Comparison of ENCODE assay signal across 2 cellular contexts in genomic region chr20:49276895-49277785, GRCh38.
A peak's percentile ranks its signal among the peaks of the same experiment; 100 is the strongest.
TF ChIP-seq lines count a peak whose summit lies in the region.

No MANE protein-coding gene starts in this region.

TF ChIP-seq in SK-N-SH treated with all-trans-retinoic acid at 6 μM for 48 hours, 23 proteins besides CTCF, POLR2A, EP300 and RAD21 (continued from another document):
- no peak for TF ChIP-seq ZFP3 (CRISPR knock-in tag; IDR thresholded peaks at IDR 0.05)
- TF ChIP-seq RARB (CRISPR knock-in tag; IDR thresholded peaks at IDR 0.05) = no peak
- TF ChIP-seq OSR1 (CRISPR knock-in tag; IDR thresholded peaks at IDR 0.05) = no peak
- no peak for TF ChIP-seq BACH2 (CRISPR knock-in tag; IDR thresholded peaks at IDR 0.05; ENCODE audit: borderline replicate concordance)
- TF ChIP-seq, protein P1, sequence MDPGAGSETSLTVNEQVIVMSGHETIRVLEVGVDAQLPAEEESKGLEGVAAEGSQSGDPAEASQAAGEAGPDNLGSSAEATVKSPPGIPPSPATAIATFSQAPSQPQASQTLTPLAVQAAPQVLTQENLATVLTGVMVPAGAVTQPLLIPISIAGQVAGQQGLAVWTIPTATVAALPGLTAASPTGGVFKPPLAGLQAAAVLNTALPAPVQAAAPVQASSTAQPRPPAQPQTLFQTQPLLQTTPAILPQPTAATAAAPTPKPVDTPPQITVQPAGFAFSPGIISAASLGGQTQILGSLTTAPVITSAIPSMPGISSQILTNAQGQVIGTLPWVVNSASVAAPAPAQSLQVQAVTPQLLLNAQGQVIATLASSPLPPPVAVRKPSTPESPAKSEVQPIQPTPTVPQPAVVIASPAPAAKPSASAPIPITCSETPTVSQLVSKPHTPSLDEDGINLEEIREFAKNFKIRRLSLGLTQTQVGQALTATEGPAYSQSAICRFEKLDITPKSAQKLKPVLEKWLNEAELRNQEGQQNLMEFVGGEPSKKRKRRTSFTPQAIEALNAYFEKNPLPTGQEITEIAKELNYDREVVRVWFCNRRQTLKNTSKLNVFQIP (CRISPR knock-in tag; IDR thresholded peaks at IDR 0.05; ENCODE audit: borderline replicate concordance, low read depth) = no peak
- TF ChIP-seq ZNF565 (CRISPR knock-in tag; conservative IDR thresholded peaks at IDR 0.05; ENCODE audit: low read depth) = no peak
- no peak for TF ChIP-seq ZNF8 (CRISPR knock-in tag; IDR thresholded peaks at IDR 0.05)
- no peak for TF ChIP-seq ARNTL (CRISPR knock-in tag; IDR thresholded peaks at IDR 0.05; ENCODE audit: borderline replicate concordance, low read depth)
- no peak for TF ChIP-seq ISL1 (CRISPR knock-in tag; IDR thresholded peaks at IDR 0.05)
- no peak for TF ChIP-seq ZC3H10 (CRISPR knock-in tag; IDR thresholded peaks at IDR 0.05)

TF ChIP-seq in GM12878, 131 proteins besides CTCF, POLR2A, EP300 and RAD21 (continued from another document and continues in another):
- TF ChIP-seq, protein P2, sequence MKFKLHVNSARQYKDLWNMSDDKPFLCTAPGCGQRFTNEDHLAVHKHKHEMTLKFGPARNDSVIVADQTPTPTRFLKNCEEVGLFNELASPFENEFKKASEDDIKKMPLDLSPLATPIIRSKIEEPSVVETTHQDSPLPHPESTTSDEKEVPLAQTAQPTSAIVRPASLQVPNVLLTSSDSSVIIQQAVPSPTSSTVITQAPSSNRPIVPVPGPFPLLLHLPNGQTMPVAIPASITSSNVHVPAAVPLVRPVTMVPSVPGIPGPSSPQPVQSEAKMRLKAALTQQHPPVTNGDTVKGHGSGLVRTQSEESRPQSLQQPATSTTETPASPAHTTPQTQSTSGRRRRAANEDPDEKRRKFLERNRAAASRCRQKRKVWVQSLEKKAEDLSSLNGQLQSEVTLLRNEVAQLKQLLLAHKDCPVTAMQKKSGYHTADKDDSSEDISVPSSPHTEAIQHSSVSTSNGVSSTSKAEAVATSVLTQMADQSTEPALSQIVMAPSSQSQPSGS (IDR thresholded peaks at IDR 0.05; ENCODE audit: low read length) = peak; percentile 25; the same call in 1 of the 2 replicates
- no peak for TF ChIP-seq NR2C2 (IDR thresholded peaks at IDR 0.05; ENCODE audit: borderline replicate concordance, control insufficient read depth, insufficient read length, low read depth)
- no peak for TF ChIP-seq GABPA (IDR thresholded peaks at IDR 0.05; ENCODE audit: low read depth)
- no peak for TF ChIP-seq MEF2A (IDR thresholded peaks at IDR 0.05; ENCODE audit: insufficient read depth, low read depth, low read length)
- no peak for TF ChIP-seq EGR1 (IDR thresholded peaks at IDR 0.05; ENCODE audit: borderline replicate concordance in 1 of 2, low read depth in 2 of 2, low read length in 2 of 2)
- 0 out of 2 replicates have a peak, but pooled peaks have one; percentile 44 for TF ChIP-seq ZBED1 (IDR thresholded peaks at IDR 0.05; ENCODE audit: borderline replicate concordance)
- peak; percentile 63 for TF ChIP-seq RUNX3 (IDR thresholded peaks at IDR 0.05; ENCODE audit: low read length)
- TF ChIP-seq, protein P3, sequence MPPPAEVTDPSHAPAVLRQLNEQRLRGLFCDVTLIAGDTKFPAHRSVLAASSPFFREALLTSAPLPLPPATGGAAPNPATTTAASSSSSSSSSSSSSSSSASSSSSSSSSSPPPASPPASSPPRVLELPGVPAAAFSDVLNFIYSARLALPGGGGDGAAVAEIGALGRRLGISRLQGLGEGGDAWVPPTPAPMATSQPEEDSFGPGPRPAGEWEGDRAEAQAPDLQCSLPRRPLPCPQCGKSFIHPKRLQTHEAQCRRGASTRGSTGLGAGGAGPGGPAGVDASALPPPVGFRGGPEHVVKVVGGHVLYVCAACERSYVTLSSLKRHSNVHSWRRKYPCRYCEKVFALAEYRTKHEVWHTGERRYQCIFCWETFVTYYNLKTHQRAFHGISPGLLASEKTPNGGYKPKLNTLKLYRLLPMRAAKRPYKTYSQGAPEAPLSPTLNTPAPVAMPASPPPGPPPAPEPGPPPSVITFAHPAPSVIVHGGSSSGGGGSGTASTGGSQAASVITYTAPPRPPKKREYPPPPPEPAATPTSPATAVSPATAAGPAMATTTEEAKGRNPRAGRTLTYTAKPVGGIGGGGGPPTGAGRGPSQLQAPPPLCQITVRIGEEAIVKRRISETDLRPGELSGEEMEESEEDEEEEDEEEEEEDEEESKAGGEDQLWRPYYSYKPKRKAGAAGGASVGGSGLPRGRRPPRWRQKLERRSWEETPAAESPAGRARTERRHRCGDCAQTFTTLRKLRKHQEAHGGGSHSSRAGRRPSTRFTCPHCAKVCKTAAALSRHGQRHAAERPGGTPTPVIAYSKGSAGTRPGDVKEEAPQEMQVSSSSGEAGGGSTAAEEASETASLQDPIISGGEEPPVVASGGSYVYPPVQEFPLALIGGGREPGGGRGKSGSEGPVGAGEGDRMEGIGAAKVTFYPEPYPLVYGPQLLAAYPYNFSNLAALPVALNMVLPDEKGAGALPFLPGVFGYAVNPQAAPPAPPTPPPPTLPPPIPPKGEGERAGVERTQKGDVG (CRISPR knock-in tag; IDR thresholded peaks at IDR 0.05) = no peak
- 0 out of 2 replicates have a peak, but pooled peaks have one; percentile 21 for TF ChIP-seq YBX1 (IDR thresholded peaks at IDR 0.05)
- TF ChIP-seq ATF3 (IDR thresholded peaks at IDR 0.05; ENCODE audit: borderline replicate concordance, extremely low read depth, low read depth, low read length) = no peak
- TF ChIP-seq MTA2 (IDR thresholded peaks at IDR 0.05; ENCODE audit: low read depth) = no peak; the same call in 1 of the 2 replicates
- 0 out of 4 replicates have a peak, but pooled peaks of 1 of the 2 experiments have one; percentile 12 for TF ChIP-seq BHLHE40 (IDR thresholded peaks at IDR 0.05; ENCODE audit: borderline replicate concordance in 1 of 2, low read depth in 2 of 2, low read length in 1 of 2)
- 0 out of 2 replicates have a peak, but pooled peaks have one; percentile 26 for TF ChIP-seq REST (IDR thresholded peaks at IDR 0.05; ENCODE audit: low read depth, low read length)
- TF ChIP-seq ETV6 (conservative IDR thresholded peaks at IDR 0.05 in 1 of 2, IDR thresholded peaks at IDR 0.05 in 1 of 2; ENCODE audit: borderline replicate concordance in 1 of 2, low read depth in 1 of 2) = 0 out of 4 replicates have a peak, but pooled peaks of 1 of the 2 experiments have one; percentile 49
- peak; percentile 81 for TF ChIP-seq JUNB (IDR thresholded peaks at IDR 0.05)
- no peak for TF ChIP-seq CHD2 (IDR thresholded peaks at IDR 0.05; ENCODE audit: borderline replicate concordance, low read depth, low read length)
- TF ChIP-seq TCF12 (IDR thresholded peaks at IDR 0.05; ENCODE audit: low read depth, low read length) = 0 out of 2 replicates have a peak, but pooled peaks have one; percentile 32
- 0 out of 4 replicates have a peak, but pooled peaks of 1 of the 2 experiments have one; percentile 9 for TF ChIP-seq SRF (IDR thresholded peaks at IDR 0.05; ENCODE audit: low read depth in 2 of 2, low read length in 2 of 2)
- 0 out of 2 replicates have a peak, but pooled peaks have one; percentile 18 for TF ChIP-seq TAF1 (IDR thresholded peaks at IDR 0.05; ENCODE audit: borderline replicate concordance, low read depth, low read length)
- no peak for TF ChIP-seq CBX3 (IDR thresholded peaks at IDR 0.05; ENCODE audit: borderline replicate concordance, low read depth)
- TF ChIP-seq, protein P4, sequence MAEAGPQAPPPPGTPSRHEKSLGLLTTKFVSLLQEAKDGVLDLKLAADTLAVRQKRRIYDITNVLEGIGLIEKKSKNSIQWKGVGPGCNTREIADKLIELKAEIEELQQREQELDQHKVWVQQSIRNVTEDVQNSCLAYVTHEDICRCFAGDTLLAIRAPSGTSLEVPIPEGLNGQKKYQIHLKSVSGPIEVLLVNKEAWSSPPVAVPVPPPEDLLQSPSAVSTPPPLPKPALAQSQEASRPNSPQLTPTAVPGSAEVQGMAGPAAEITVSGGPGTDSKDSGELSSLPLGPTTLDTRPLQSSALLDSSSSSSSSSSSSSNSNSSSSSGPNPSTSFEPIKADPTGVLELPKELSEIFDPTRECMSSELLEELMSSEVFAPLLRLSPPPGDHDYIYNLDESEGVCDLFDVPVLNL (IDR thresholded peaks at IDR 0.05; ENCODE audit: low read depth, low read length) = no peak
- peak; percentile 47; the same call in 1 of the 2 replicates for TF ChIP-seq BCL11A (IDR thresholded peaks at IDR 0.05; ENCODE audit: low read depth, low read length)
- TF ChIP-seq RBBP5 (conservative IDR thresholded peaks at IDR 0.05) = no peak
- no peak for TF ChIP-seq ZNF217 (IDR thresholded peaks at IDR 0.05)
- peak; percentile 22 to 43; a peak in 1 of 4 replicates for TF ChIP-seq IKZF2 (IDR thresholded peaks at IDR 0.05)
- peak; percentile 26; the same call in 1 of the 2 replicates for TF ChIP-seq PML (IDR thresholded peaks at IDR 0.05; ENCODE audit: low read length)
- no peak for TF ChIP-seq SUPT20H (IDR thresholded peaks at IDR 0.05; ENCODE audit: borderline replicate concordance, control insufficient read depth, low read depth, low read length)
- TF ChIP-seq FOXM1 (IDR thresholded peaks at IDR 0.05; ENCODE audit: low read depth, low read length) = 0 out of 2 replicates have a peak, but pooled peaks have one; percentile 23
- TF ChIP-seq IRF4 (IDR thresholded peaks at IDR 0.05; ENCODE audit: low read depth, low read length) = peak; percentile 88
- TF ChIP-seq, protein P5, sequence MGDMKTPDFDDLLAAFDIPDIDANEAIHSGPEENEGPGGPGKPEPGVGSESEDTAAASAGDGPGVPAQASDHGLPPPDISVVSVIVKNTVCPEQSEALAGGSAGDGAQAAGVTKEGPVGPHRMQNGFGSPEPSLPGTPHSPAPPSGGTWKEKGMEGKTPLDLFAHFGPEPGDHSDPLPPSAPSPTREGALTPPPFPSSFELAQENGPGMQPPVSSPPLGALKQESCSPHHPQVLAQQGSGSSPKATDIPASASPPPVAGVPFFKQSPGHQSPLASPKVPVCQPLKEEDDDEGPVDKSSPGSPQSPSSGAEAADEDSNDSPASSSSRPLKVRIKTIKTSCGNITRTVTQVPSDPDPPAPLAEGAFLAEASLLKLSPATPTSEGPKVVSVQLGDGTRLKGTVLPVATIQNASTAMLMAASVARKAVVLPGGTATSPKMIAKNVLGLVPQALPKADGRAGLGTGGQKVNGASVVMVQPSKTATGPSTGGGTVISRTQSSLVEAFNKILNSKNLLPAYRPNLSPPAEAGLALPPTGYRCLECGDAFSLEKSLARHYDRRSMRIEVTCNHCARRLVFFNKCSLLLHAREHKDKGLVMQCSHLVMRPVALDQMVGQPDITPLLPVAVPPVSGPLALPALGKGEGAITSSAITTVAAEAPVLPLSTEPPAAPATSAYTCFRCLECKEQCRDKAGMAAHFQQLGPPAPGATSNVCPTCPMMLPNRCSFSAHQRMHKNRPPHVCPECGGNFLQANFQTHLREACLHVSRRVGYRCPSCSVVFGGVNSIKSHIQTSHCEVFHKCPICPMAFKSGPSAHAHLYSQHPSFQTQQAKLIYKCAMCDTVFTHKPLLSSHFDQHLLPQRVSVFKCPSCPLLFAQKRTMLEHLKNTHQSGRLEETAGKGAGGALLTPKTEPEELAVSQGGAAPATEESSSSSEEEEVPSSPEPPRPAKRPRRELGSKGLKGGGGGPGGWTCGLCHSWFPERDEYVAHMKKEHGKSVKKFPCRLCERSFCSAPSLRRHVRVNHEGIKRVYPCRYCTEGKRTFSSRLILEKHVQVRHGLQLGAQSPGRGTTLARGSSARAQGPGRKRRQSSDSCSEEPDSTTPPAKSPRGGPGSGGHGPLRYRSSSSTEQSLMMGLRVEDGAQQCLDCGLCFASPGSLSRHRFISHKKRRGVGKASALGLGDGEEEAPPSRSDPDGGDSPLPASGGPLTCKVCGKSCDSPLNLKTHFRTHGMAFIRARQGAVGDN (IDR thresholded peaks at IDR 0.05) = no peak
- TF ChIP-seq NFIC (IDR thresholded peaks at IDR 0.05; ENCODE audit: low read depth, low read length) = no peak; the same call in 1 of the 2 replicates
- no peak for TF ChIP-seq GATAD2B (conservative IDR thresholded peaks at IDR 0.05; ENCODE audit: low read depth)
- TF ChIP-seq PAX5 (IDR thresholded peaks at IDR 0.05; ENCODE audit: borderline replicate concordance, low read depth, low read length) = 0 out of 2 replicates have a peak, but pooled peaks have one; percentile 30
- TF ChIP-seq ZNF24 (IDR thresholded peaks at IDR 0.05) = no peak
- TF ChIP-seq MYC (IDR thresholded peaks at IDR 0.05; ENCODE audit: insufficient read depth, insufficient read length, insufficient replicate concordance, low read length, severe bottlenecking) = no peak
- 0 out of 2 replicates have a peak, but pooled peaks have one; percentile 7 for TF ChIP-seq RELB (IDR thresholded peaks at IDR 0.05; ENCODE audit: low read depth)
- peak; percentile 39 for TF ChIP-seq EED (IDR thresholded peaks at IDR 0.05; ENCODE audit: low read depth)
- TF ChIP-seq PAX8 (IDR thresholded peaks at IDR 0.05) = no peak
- peak; percentile 90 for TF ChIP-seq HDGF (IDR thresholded peaks at IDR 0.05)
- no peak for TF ChIP-seq ASH2L (IDR thresholded peaks at IDR 0.05; ENCODE audit: borderline replicate concordance, low read depth)
- TF ChIP-seq SREBF1 (IDR thresholded peaks at IDR 0.05; ENCODE audit: low read length) = no peak
